ENCODE assay signal across 1 cellular context in genomic region chr6:31822038-31822821, GRCh38.
TF ChIP-seq lines count a peak whose summit lies in the region.

No MANE protein-coding gene starts in this region.

TF ChIP-seq in GM12878, 131 proteins besides CTCF, POLR2A, EP300 and RAD21 (continues in another document):
- TF ChIP-seq ZNF384 (IDR thresholded peaks at IDR 0.05; ENCODE audit: borderline replicate concordance, low read depth, low read length) (no peak), CHD4 (IDR thresholded peaks at IDR 0.05) (no peak), IRF3 (IDR thresholded peaks at IDR 0.05) (no peak), ATF7 (IDR thresholded peaks at IDR 0.05; ENCODE audit: low read depth) (no peak), HDAC2 (IDR thresholded peaks at IDR 0.05) (no peak), MEF2A (IDR thresholded peaks at IDR 0.05; ENCODE audit: insufficient read depth, low read depth, low read length) (no peak), SP1 (IDR thresholded peaks at IDR 0.05; ENCODE audit: low read depth, low read length) (no peak), HCFC1 (IDR thresholded peaks at IDR 0.05; ENCODE audit: low read length) (peak; percentile 39; the same call in 1 of the 2 replicates), CHD1 (IDR thresholded peaks at IDR 0.05; ENCODE audit: low read depth, low read length) (0 out of 2 replicates have a peak, but pooled peaks have one; percentile 57), SREBF1 (IDR thresholded peaks at IDR 0.05; ENCODE audit: low read length) (no peak), ZNF217 (IDR thresholded peaks at IDR 0.05) (no peak), WRNIP1 (IDR thresholded peaks at IDR 0.05; ENCODE audit: borderline replicate concordance, low read depth, low read length) (no peak), ATF3 (IDR thresholded peaks at IDR 0.05; ENCODE audit: borderline replicate concordance, extremely low read depth, low read depth, low read length) (no peak), TCF12 (IDR thresholded peaks at IDR 0.05; ENCODE audit: low read depth, low read length) (no peak), FOS (IDR thresholded peaks at IDR 0.05; ENCODE audit: borderline replicate concordance, extremely low read depth, insufficient read length) (no peak), BMI1 (IDR thresholded peaks at IDR 0.05; ENCODE audit: borderline replicate concordance) (no peak), E2F8 (IDR thresholded peaks at IDR 0.05; ENCODE audit: low read depth, partially characterized antibody) (no peak), ZBED1 (IDR thresholded peaks at IDR 0.05; ENCODE audit: borderline replicate concordance) (no peak), GATAD2B (conservative IDR thresholded peaks at IDR 0.05; ENCODE audit: low read depth) (no peak), PAX5 (IDR thresholded peaks at IDR 0.05; ENCODE audit: borderline replicate concordance, low read depth, low read length) (no peak), IRF4 (IDR thresholded peaks at IDR 0.05; ENCODE audit: low read depth, low read length) (no peak), STAT1 (conservative IDR thresholded peaks at IDR 0.05) (no peak), SUZ12 (IDR thresholded peaks at IDR 0.05; ENCODE audit: unreplicated experiment) (no peak), CREB1 (IDR thresholded peaks at IDR 0.05; ENCODE audit: low read depth) (peak; percentile 8; the same call in 1 of the 2 replicates), CUX1 (IDR thresholded peaks at IDR 0.05; ENCODE audit: insufficient replicate concordance, low read depth, low read length) (no peak), MEF2B (IDR thresholded peaks at IDR 0.05; ENCODE audit: partially characterized antibody, poor library complexity, severe bottlenecking) (no peak), ZBTB33 (IDR thresholded peaks at IDR 0.05) (no peak), USF2 (IDR thresholded peaks at IDR 0.05; ENCODE audit: borderline replicate concordance, low read depth, low read length) (no peak), ZNF24 (IDR thresholded peaks at IDR 0.05) (no peak), SMAD1 (IDR thresholded peaks at IDR 0.05; ENCODE audit: low read depth, partially characterized antibody) (no peak), ZBTB40 (IDR thresholded peaks at IDR 0.05; ENCODE audit: borderline replicate concordance) (no peak), TCF3 (IDR thresholded peaks at IDR 0.05; ENCODE audit: borderline replicate concordance, insufficient read depth, low read depth, low read length) (no peak), REST (IDR thresholded peaks at IDR 0.05; ENCODE audit: low read depth, low read length) (no peak), ETV6 (conservative IDR thresholded peaks at IDR 0.05 in 1 of 2, IDR thresholded peaks at IDR 0.05 in 1 of 2; ENCODE audit: borderline replicate concordance in 1 of 2, low read depth in 1 of 2) (no peak), RELB (IDR thresholded peaks at IDR 0.05; ENCODE audit: low read depth) (peak; percentile 26; the same call in 1 of the 2 replicates)
